Comparison of ENCODE assay signal across 8 cellular contexts in the genomic region with DNA sequence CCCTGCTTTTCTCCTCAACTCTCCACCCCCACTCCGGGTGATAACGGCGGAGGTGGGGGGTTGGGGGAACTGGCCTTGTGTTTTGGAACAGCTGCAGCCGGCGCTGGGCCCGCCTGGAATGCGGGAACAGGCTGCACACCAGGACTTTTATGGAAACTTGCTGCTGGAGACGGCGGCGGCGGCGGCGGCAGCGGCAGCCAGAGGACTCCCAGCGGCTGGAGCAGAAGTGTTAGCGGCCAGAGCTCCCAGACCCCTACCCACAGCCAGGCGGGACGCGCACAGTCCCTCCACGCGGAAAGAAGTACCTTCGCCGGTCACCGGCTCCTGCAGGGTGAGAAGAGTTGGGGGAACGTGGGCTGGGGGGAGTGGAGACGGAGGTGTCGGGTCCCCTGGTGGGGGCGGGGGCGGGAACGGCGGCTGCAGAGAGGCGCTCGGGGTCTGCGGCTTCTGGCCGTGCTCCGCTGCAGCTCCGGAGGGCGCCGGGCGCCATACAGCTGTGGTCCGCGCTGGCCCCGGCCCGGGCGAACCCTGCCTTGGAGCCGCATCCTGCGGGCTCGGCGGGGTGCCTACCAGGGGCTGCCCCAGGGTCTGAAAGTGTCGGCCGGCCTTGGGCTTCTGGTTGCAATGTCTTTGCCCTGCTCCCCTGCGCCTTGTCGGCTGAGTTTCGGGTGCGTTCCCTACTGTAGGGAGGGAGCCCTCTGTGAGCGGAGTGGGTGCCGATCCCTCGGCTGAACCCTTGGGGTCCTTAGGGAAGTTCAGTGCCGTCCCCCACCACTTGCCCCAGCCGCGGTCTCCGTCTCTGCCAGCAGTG. TPM values are rescaled to one million over a fixed set of nuclear protein-coding genes. Genes with fewer than 3 reads are reported as not detected.
DNase-seq lines count a peak whose midpoint lies in the region; ATAC-seq and TF ChIP-seq lines count a peak whose summit lies in the region.

A gene (plus strand): TSS at position 196 of the 811 bp plus-strand sequence. CDS start 27,483 bp downstream, outside the sequence.

- 0 to 1% methylated on average over 60 to 62 of the region's 62 CpGs for WGBS in heart right ventricle, 2 donors

- intact Hi-C loops in heart right ventricle (cut with DNase I): loop anchor here (1.0 to 10.0 kb wide), 6 partner anchors 54 to 64 kb away; no protein-coding TSS in a partner anchor

- H3K27ac ChIP-seq in HEK293 (ENCODE audit: extremely low read depth, low read depth, low read length): peak within 1 kb of the TSS; percentile 91
- peak within 1 kb of the TSS; percentile 86 to 99 (median 98) for H3K27ac ChIP-seq in heart right ventricle
- peak within 1 kb of the TSS; percentile 99 for H3K27ac ChIP-seq in osteoblast (ENCODE audit: low read depth, low read length)

- no peak for TF ChIP-seq CTCF in GM10266 (IDR thresholded peaks at IDR 0.05; ENCODE audit: control insufficient read depth, insufficient read depth, low read depth, missing control alignments)
- no peak for TF ChIP-seq CTCF in HEK293 (tag by site-specific recombination; IDR thresholded peaks at IDR 0.05)
- TF ChIP-seq CTCF in heart right ventricle (IDR thresholded peaks at IDR 0.05): no peak
- TF ChIP-seq CTCF in osteoblast (IDR thresholded peaks at IDR 0.05; ENCODE audit: extremely low read depth, low read depth, low read length): no peak

- no peaks in the 10 kb centered on the region for H3K36me3 ChIP-seq in HEK293 (ENCODE audit: control insufficient read depth in 2 of 2, insufficient read depth in 1 of 2, low read length in 2 of 2)
- peaks cover 0 to 17% (median 0%) of the 10 kb centered on the region in 9 donors for H3K36me3 ChIP-seq in heart right ventricle
- peaks cover 19% of the 10 kb centered on the region for H3K36me3 ChIP-seq in osteoblast (ENCODE audit: insufficient read depth, low read length)

- ATAC-seq in heart right ventricle: peak; percentile 85 to 93 (median 92)

- H2AFZ ChIP-seq in osteoblast (ENCODE audit: low read length): peak within 1 kb of the TSS; percentile 87

- H3K4me3 ChIP-seq in HEK293 (ENCODE audit: low read depth, low read length) (peak within 1 kb of the TSS; percentile 96), heart right ventricle (peak within 1 kb of the TSS; percentile 49 to 91 (median 72)), osteoblast (ENCODE audit: insufficient read depth, low read length) (peak within 1 kb of the TSS; percentile 98)

- H3K79me2 ChIP-seq in osteoblast (ENCODE audit: insufficient read depth, low read length): peaks cover 68% of the 10 kb centered on the region

- peaks cover 12% of the 10 kb centered on the region for H4K20me1 ChIP-seq in osteoblast (ENCODE audit: insufficient read depth, low read length)

- H3K9me3 ChIP-seq in HEK293 (ENCODE audit: control insufficient read depth, insufficient read depth, low read depth, low read length): no peaks in the 10 kb centered on the region
- H3K9me3 ChIP-seq in heart right ventricle: no peaks in the 10 kb centered on the region
- H3K9me3 ChIP-seq in osteoblast (ENCODE audit: low read depth, low read length): no peaks in the 10 kb centered on the region

- H3K4me1 ChIP-seq in HEK293 (ENCODE audit: control insufficient read depth, insufficient read depth, low read length): 0 out of 2 replicates have a peak, but pooled peaks cover 3% of the 10 kb centered on the region
- H3K4me1 ChIP-seq in heart right ventricle: peaks cover 0 to 11% (median 3%) of the 10 kb centered on the region in 9 donors
- peaks cover 21% of the 10 kb centered on the region for H3K4me1 ChIP-seq in osteoblast (ENCODE audit: insufficient read depth, low read length)

- H3K4me2 ChIP-seq in osteoblast (ENCODE audit: insufficient read depth, low read length): peak within 1 kb of the TSS; percentile 96

- POLR2A ChIA-PET in HEK293 (lab: Yijun Ruan, JAX): interaction anchor here (0.5 to 1.7 kb wide), 8 partner anchors 12 to 129 kb away, joined by 3 to 6 read pairs (median 5); a partner anchor contains a TSS

- H3K27me3 ChIP-seq in heart right ventricle (peaks cover 0 to 14% (median 0%) of the 10 kb centered on the region in 7 donors), osteoblast (ENCODE audit: insufficient read depth, low read length) (no peaks in the 10 kb centered on the region)

- DNase-seq in GM10266 (ENCODE audit: extremely low spot score): peak; percentile 32
- peak; percentile 54 for DNase-seq in NCI-H82 (lab: John Stamatoyannopoulos, UW)
- DNase-seq in amniotic stem cell (lab: John Stamatoyannopoulos, UW): peak; percentile 54
- DNase-seq in heart right ventricle: peak; percentile 83 to 84
- DNase-seq in osteoblast (ENCODE audit: insufficient read length, low spot score, missing footprints): peak; percentile 84
- DNase-seq in NCI-H2029 (lab: John Stamatoyannopoulos, UW): no peak
- no peak for DNase-seq in UCSD-AML1 (lab: John Stamatoyannopoulos, UW; ENCODE audit: unreplicated experiment)

- CTCF ChIA-PET in HEK293 (lab: Yijun Ruan, JAX): interaction anchor here (0.7 kb wide), 1 partner anchor 350 kb away, joined by 3 read pairs; no protein-coding TSS in a partner anchor

TF ChIP-seq in HEK293, 187 proteins besides CTCF, POLR2A, EP300 and RAD21 (continues in another document):
- TF ChIP-seq ZNF561 (tag by site-specific recombination; IDR thresholded peaks at IDR 0.05; ENCODE audit: borderline replicate concordance): peak; percentile 87; the same call in 1 of the 2 replicates
- no peak for TF ChIP-seq ZNF473 (tag by site-specific recombination; IDR thresholded peaks at IDR 0.05)
- TF ChIP-seq MYNN (tag by site-specific recombination; IDR thresholded peaks at IDR 0.05; ENCODE audit: borderline replicate concordance): peak; percentile 97
- peak; percentile 73; the same call in 1 of the 2 replicates for TF ChIP-seq ZBTB20 (tag by site-specific recombination; IDR thresholded peaks at IDR 0.05)
- 0 out of 2 replicates have a peak, but pooled peaks have one; percentile 21 for TF ChIP-seq ZNF24 (tag by site-specific recombination; IDR thresholded peaks at IDR 0.05)
- TF ChIP-seq, protein P1, sequence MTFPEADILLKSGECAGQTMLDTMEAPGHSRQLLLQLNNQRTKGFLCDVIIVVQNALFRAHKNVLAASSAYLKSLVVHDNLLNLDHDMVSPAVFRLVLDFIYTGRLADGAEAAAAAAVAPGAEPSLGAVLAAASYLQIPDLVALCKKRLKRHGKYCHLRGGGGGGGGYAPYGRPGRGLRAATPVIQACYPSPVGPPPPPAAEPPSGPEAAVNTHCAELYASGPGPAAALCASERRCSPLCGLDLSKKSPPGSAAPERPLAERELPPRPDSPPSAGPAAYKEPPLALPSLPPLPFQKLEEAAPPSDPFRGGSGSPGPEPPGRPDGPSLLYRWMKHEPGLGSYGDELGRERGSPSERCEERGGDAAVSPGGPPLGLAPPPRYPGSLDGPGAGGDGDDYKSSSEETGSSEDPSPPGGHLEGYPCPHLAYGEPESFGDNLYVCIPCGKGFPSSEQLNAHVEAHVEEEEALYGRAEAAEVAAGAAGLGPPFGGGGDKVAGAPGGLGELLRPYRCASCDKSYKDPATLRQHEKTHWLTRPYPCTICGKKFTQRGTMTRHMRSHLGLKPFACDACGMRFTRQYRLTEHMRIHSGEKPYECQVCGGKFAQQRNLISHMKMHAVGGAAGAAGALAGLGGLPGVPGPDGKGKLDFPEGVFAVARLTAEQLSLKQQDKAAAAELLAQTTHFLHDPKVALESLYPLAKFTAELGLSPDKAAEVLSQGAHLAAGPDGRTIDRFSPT (tag by site-specific recombination; IDR thresholded peaks at IDR 0.05): peak; percentile 67; the same call in 1 of the 2 replicates
- TF ChIP-seq ZNF426 (tag by site-specific recombination; IDR thresholded peaks at IDR 0.05): no peak
- TF ChIP-seq, protein P2, sequence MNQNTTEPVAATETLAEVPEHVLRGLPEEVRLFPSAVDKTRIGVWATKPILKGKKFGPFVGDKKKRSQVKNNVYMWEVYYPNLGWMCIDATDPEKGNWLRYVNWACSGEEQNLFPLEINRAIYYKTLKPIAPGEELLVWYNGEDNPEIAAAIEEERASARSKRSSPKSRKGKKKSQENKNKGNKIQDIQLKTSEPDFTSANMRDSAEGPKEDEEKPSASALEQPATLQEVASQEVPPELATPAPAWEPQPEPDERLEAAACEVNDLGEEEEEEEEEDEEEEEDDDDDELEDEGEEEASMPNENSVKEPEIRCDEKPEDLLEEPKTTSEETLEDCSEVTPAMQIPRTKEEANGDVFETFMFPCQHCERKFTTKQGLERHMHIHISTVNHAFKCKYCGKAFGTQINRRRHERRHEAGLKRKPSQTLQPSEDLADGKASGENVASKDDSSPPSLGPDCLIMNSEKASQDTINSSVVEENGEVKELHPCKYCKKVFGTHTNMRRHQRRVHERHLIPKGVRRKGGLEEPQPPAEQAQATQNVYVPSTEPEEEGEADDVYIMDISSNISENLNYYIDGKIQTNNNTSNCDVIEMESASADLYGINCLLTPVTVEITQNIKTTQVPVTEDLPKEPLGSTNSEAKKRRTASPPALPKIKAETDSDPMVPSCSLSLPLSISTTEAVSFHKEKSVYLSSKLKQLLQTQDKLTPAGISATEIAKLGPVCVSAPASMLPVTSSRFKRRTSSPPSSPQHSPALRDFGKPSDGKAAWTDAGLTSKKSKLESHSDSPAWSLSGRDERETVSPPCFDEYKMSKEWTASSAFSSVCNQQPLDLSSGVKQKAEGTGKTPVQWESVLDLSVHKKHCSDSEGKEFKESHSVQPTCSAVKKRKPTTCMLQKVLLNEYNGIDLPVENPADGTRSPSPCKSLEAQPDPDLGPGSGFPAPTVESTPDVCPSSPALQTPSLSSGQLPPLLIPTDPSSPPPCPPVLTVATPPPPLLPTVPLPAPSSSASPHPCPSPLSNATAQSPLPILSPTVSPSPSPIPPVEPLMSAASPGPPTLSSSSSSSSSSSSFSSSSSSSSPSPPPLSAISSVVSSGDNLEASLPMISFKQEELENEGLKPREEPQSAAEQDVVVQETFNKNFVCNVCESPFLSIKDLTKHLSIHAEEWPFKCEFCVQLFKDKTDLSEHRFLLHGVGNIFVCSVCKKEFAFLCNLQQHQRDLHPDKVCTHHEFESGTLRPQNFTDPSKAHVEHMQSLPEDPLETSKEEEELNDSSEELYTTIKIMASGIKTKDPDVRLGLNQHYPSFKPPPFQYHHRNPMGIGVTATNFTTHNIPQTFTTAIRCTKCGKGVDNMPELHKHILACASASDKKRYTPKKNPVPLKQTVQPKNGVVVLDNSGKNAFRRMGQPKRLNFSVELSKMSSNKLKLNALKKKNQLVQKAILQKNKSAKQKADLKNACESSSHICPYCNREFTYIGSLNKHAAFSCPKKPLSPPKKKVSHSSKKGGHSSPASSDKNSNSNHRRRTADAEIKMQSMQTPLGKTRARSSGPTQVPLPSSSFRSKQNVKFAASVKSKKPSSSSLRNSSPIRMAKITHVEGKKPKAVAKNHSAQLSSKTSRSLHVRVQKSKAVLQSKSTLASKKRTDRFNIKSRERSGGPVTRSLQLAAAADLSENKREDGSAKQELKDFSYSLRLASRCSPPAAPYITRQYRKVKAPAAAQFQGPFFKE (tag by site-specific recombination; IDR thresholded peaks at IDR 0.05; ENCODE audit: borderline replicate concordance): 0 out of 2 replicates have a peak, but pooled peaks have one; percentile 14
- TF ChIP-seq ZBTB17 (tag by site-specific recombination; IDR thresholded peaks at IDR 0.05): peak; percentile 55; the same call in 1 of the 2 replicates

RNA-seq across cellular contexts. Expression of the gene that starts here (rescaled TPM):
- total RNA-seq in heart right ventricle (100 to 1,000 TPM; 248 to 479 (median 396) TPM), osteoblast (6.9 and 7.7 TPM in 2 replicates)
- polyA plus RNA-seq in heart right ventricle: 1,000 to 10,000 TPM in 1 of 2 donors, 100 to 1,000 TPM in 1; 277 to 1,016 TPM

Comparison
In these comparisons a context has a peak if more than half of its experiments do, and no peak if none do; other contexts are left out.
1. RNA of the gene that starts here (total RNA-seq): 248 to 479 TPM in heart right ventricle; 6.9 to 7.7 TPM in osteoblast; every median in the first group is over 10 times any median in the second.
2. DNase-seq: peak in GM10266 (single experiment), NCI-H82 (single experiment), amniotic stem cell (single experiment), heart right ventricle (2 of 2) and osteoblast (single experiment); none in NCI-H2029 (single experiment) and UCSD-AML1 (single experiment).
3. Peak in every context shown above with its lines, with median percentiles within 50 percentile points of each other: H3K27ac ChIP-seq and H3K4me3 ChIP-seq.